Comparison of ENCODE assay signal across 8 cellular contexts in genomic region chr17:73311781-73312641, GRCh38. TPM values are rescaled to one million over a fixed set of nuclear protein-coding genes. Genes with fewer than 3 reads are reported as not detected.
DNase-seq lines count a peak whose midpoint lies in the region; ATAC-seq, FAIRE-seq and TF ChIP-seq lines count a peak whose summit lies in the region.

A gene with protein sequence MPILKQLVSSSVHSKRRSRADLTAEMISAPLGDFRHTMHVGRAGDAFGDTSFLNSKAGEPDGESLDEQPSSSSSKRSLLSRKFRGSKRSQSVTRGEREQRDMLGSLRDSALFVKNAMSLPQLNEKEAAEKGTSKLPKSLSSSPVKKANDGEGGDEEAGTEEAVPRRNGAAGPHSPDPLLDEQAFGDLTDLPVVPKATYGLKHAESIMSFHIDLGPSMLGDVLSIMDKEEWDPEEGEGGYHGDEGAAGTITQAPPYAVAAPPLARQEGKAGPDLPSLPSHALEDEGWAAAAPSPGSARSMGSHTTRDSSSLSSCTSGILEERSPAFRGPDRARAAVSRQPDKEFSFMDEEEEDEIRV (minus strand): TSS chr17:73312001. CDS start chr17:73286500, 25,501 bp downstream.

- peaks cover 12% of the 10 kb centered on the region for H4K20me1 ChIP-seq in PC-3 (ENCODE audit: low read length)

- BruUV-seq in PC-3 (replicated peaks; lab: Mats Ljungman, UMichigan): no TSS peak

- H3K27me3 Mint-ChIP-seq in activated T-cell treated with anti-CD3 and anti-CD28 coated beads, Interleukin-2, amount 50 U/mL, for 72 hours (ENCODE audit: low read depth): no peaks in the 10 kb centered on the region

- H3K27me3 ChIP-seq in HUES48 (ENCODE audit: control insufficient read depth, insufficient read depth, low read length) (peaks cover 8% of the 10 kb centered on the region), PC-3 (ENCODE audit: low read length) (no peaks in the 10 kb centered on the region), mucosa of stomach (ENCODE audit: control insufficient read depth, insufficient read depth, low read length) (no peaks in the 10 kb centered on the region)

- intact Hi-C loops in PC-3 (cut with micrococcal nuclease): loop anchor here (1.0 to 10.0 kb wide), 5 partner anchors 20 to 727 kb away; partner anchors contain the start of gene COG1

- peak within 1 kb of the TSS; percentile 89 for H2AFZ ChIP-seq in PC-3 (ENCODE audit: low read length)

- H3K9me3 Mint-ChIP-seq in activated T-cell treated with anti-CD3 and anti-CD28 coated beads, Interleukin-2, amount 50 U/mL, for 72 hours: no peaks in the 10 kb centered on the region

- POLR2A ChIA-PET in PC-3 (lab: Charles Lee; ENCODE audit: unreplicated experiment): interaction anchor here (0.6 to 1.8 kb wide), 2 partner anchors 20 to 484 kb away, joined by 3 to 15 read pairs; no protein-coding TSS in a partner anchor

- CTCF ChIA-PET in PC-3 (lab: Charles Lee): interaction anchor here (1.1 to 1.4 kb wide), 2 partner anchors 20 to 58 kb away, joined by 3 to 13 read pairs; no protein-coding TSS in a partner anchor

- H3K9me3 ChIP-seq in HUES48 (ENCODE audit: control insufficient read depth, insufficient read depth, low read length): no peaks in the 10 kb centered on the region
- no peaks in the 10 kb centered on the region for H3K9me3 ChIP-seq in PC-3 (ENCODE audit: low read length)
- H3K9me3 ChIP-seq in mucosa of stomach (ENCODE audit: control insufficient read depth, low read length): no peaks in the 10 kb centered on the region

- H3F3A ChIP-seq in PC-3 (ENCODE audit: low read length, unreplicated experiment): no peaks in the 10 kb centered on the region

- peak within 1 kb of the TSS; percentile 100 for H3K4me2 ChIP-seq in PC-3 (ENCODE audit: low read length)

- 0 out of 2 replicates have a peak within 1 kb of the TSS, but pooled peaks have one; percentile 31 for H3K9ac ChIP-seq in HUES48 (ENCODE audit: low read depth, low read length)
- H3K9ac ChIP-seq in PC-3 (ENCODE audit: low read length): peak within 1 kb of the TSS; percentile 86
- H3K9ac ChIP-seq in mucosa of stomach (ENCODE audit: low read length): peak within 1 kb of the TSS; percentile 99

- peaks cover 7% of the 10 kb centered on the region for H3K4me1 Mint-ChIP-seq in activated T-cell treated with anti-CD3 and anti-CD28 coated beads, Interleukin-2, amount 50 U/mL, for 72 hours (ENCODE audit: low read depth)

- H3K36me3 ChIP-seq in HUES48 (ENCODE audit: control insufficient read depth, insufficient read depth, low read length) (no peaks in the 10 kb centered on the region), PC-3 (ENCODE audit: low read depth, low read length) (0 out of 2 replicates have a peak, but pooled peaks cover under 1% of the 10 kb centered on the region), mucosa of stomach (ENCODE audit: control insufficient read depth, insufficient read depth, low read length) (no peaks in the 10 kb centered on the region)

- H3K79me2 ChIP-seq in PC-3 (ENCODE audit: low read length): peaks cover 48% of the 10 kb centered on the region

- TF ChIP-seq CTCF in D721Med (IDR thresholded peaks at IDR 0.05; ENCODE audit: insufficient read depth, missing control alignments) (no peak), PC-3 (conservative IDR thresholded peaks at IDR 0.05; ENCODE audit: low read depth, low read length) (no peak)

- ATAC-seq in GM21423 (IDR thresholded peaks at IDR 0.05; ENCODE audit: unreplicated experiment) (peak; percentile 89), PC-3 (peak; percentile 81), esophagus mucosa (peak; percentile 90)
- peak; percentile 94 to 95 for ATAC-seq in activated T-cell treated with anti-CD3 and anti-CD28 coated beads, Interleukin-2, amount 50 U/mL, for 72 hours (replicated peaks in 1 of 2)

- H3K4me3 ChIP-seq in HUES48 (ENCODE audit: low read depth, low read length): peak within 1 kb of the TSS; percentile 89
- peak within 1 kb of the TSS; percentile 94 for H3K4me3 ChIP-seq in PC-3 (ENCODE audit: low read length)
- H3K4me3 ChIP-seq in mucosa of stomach (ENCODE audit: low read length): peak within 1 kb of the TSS; percentile 98

- FAIRE-seq in D721Med (lab: Jason Lieb, UNC): no peak

- H3K4me1 ChIP-seq in HUES48 (ENCODE audit: control insufficient read depth, insufficient read depth, low read length) (peaks cover 31% of the 10 kb centered on the region), PC-3 (ENCODE audit: insufficient read depth, low read length) (peaks cover 35% of the 10 kb centered on the region), mucosa of stomach (ENCODE audit: control insufficient read depth, insufficient read depth, low read length) (peaks cover 40% of the 10 kb centered on the region)

- no peak within 1 kb of the TSS for H3K27ac Mint-ChIP-seq in activated T-cell treated with anti-CD3 and anti-CD28 coated beads, Interleukin-2, amount 50 U/mL, for 72 hours

- H3K27ac ChIP-seq in HUES48 (ENCODE audit: low read depth, low read length) (peak within 1 kb of the TSS; percentile 88), PC-3 (ENCODE audit: low read length) (peak within 1 kb of the TSS; percentile 82)

- H3K4me3 Mint-ChIP-seq in activated T-cell treated with anti-CD3 and anti-CD28 coated beads, Interleukin-2, amount 50 U/mL, for 72 hours: peak within 1 kb of the TSS; percentile 89

- H3K36me3 Mint-ChIP-seq in activated T-cell treated with anti-CD3 and anti-CD28 coated beads, Interleukin-2, amount 50 U/mL, for 72 hours (ENCODE audit: insufficient read depth in 2 of 2): no peaks in the 10 kb centered on the region

- no peaks in the 10 kb centered on the region for H3K9me2 ChIP-seq in PC-3 (replicated peaks; ENCODE audit: low read length)

- peak; percentile 75 for DNase-seq in D721Med (ENCODE audit: insufficient read length, low spot score)
- DNase-seq in PC-3: peak; percentile 98
- DNase-seq in activated T-cell treated with anti-CD3 and anti-CD28 coated beads, Interleukin-2, amount 50 U/mL, for 72 hours: peak; percentile 89 to 90
- DNase-seq in stimulated activated CD8-positive, alpha-beta memory T cell treated with anti-CD3 and anti-CD28 coated beads, Interleukin-4, amount 100 ng/mL, for 48 hours: peak; percentile 91

RNA-seq across cellular contexts. Expression of the gene that starts here (rescaled TPM):
- total RNA-seq in PC-3 (2014; rRNA removed) (83.1 and 109 TPM in 2 replicates), esophagus mucosa (25.9 TPM)
- total RNA-seq in activated T-cell treated with anti-CD3 and anti-CD28 coated beads, Interleukin-2, amount 50 U/mL, for 72 hours: 1 to 10 TPM; 1.6 to 3.2 TPM

Comparison
In these comparisons a context has a peak if more than half of its experiments do, and no peak if none do; other contexts are left out.
1. Peak in every context shown above with its lines: DNase-seq, ATAC-seq, H3K4me3 ChIP-seq and H3K27ac ChIP-seq.
2. H3K9ac ChIP-seq: peak in every context shown above with its lines; median percentile 99 in mucosa of stomach; 86 in PC-3; 31 in HUES48.